ENCODE assay signal across 29 cellular contexts in the genomic region with DNA sequence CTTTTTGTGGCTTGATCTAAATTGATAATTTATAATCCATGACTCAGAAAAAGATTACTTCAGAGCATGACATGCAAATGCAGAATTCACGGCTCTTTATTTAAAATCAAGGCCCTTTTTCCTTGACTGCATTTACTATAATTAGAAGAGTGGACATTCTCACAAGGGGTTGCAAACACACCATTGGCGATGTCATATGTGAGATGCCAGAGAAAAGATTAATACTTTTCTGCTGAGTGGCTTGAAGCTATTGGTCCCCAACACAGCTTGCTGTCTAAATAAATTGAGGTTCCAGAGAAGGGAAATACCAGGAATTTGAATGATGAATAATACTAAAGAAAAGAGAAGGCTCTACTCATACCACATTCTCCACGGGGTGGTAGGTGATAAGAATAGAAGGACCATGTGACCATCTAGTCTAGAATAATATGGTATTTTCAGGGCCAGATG.
DNase-seq lines count a peak whose midpoint lies in the region; ATAC-seq and TF ChIP-seq lines count a peak whose summit lies in the region.
"Had no signal": no experiment of that assay in that cellular context is flagged by ENCODE, and none has a peak within 500 bp of the region (broad histone marks: within the 10 kb centered on the region; RNA-seq: fewer than 3 reads in every experiment).

No MANE protein-coding gene starts in this region.

- no peaks in the 10 kb centered on the region for H3K27me3 Mint-ChIP-seq in progenitor cell of endocrine pancreas
- H3K27me3 Mint-ChIP-seq: activated T-helper 17 cell treated with anti-CD3 and anti-CD28 coated beads, Interleukin-2, amount 50 U/mL, for 72 hours had no signal

- CTCF ChIA-PET in SK-N-SH (lab: Yijun Ruan, JAX): interaction anchor here (2.0 kb wide), 1 partner anchor 12 kb away, joined by 7 read pairs; no protein-coding TSS in a partner anchor

- no peak overlapping the region for H2AFZ ChIP-seq in SK-N-SH (ENCODE audit: low read depth)

- 26% methylated on average over 3 of the region's 3 CpGs for WGBS in SK-N-SH (ENCODE audit: low lambda C conversion rate)
- WGBS in transverse colon (ENCODE audit: low coverage in 1 of 2), 2 donors: 46 to 58% methylated on average over 3 of the region's 3 CpGs

- H3K27me3 ChIP-seq in SK-N-SH (ENCODE audit: insufficient read depth): no peaks in the 10 kb centered on the region
- no peaks in the 10 kb centered on the region for H3K27me3 ChIP-seq in transverse colon
- H3K27me3 ChIP-seq: ascending aorta, testis had no signal

- H3K9me2 ChIP-seq in SK-N-SH: no peaks in the 10 kb centered on the region

- ATAC-seq in stimulated activated effector memory CD8-positive, alpha-beta T cell treated with anti-CD3 and anti-CD28 coated beads, Interleukin-12 subunit alpha, Interleukin-12 subunit beta, amount 100 ng/mL, for 72 hours: peak; percentile 64
- ATAC-seq: activated naive CD4-positive, alpha-beta T cell treated with anti-CD3 and anti-CD28 coated beads, Interleukin-2, amount 50 U/mL, for 72 hours; activated T-helper 17 cell treated with anti-CD3 and anti-CD28 coated beads, Interleukin-2, amount 50 U/mL, for 72 hours; HepG2; natural killer cell; right cardiac atrium had no signal

- in situ Hi-C loops in transverse colon (cut with MboI; ENCODE audit: low pct_ligation_motif_present in 1 of 4, low pct_unique_long_range_greater_than_20kb in 1 of 4, low sequenced_read_pairs in 3 of 4): no loop called here

- TF ChIP-seq CTCF in SK-N-SH (IDR thresholded peaks at IDR 0.05): no peak
- no peak for TF ChIP-seq CTCF in transverse colon (IDR thresholded peaks at IDR 0.05)
- no peak for TF ChIP-seq CTCF in progenitor cell of endocrine pancreas (IDR thresholded peaks at IDR 0.05; ENCODE audit: unreplicated experiment)

- TF ChIP-seq POLR2A in transverse colon (IDR thresholded peaks at IDR 0.05): no peak

- no peak overlapping the region for H3K9ac ChIP-seq in SK-N-SH

- peak in 1 of 2 experiments; percentile 12; a peak in 1 of 4 replicates for TF ChIP-seq EP300 in SK-N-SH (IDR thresholded peaks at IDR 0.05; ENCODE audit: borderline replicate concordance in 1 of 2, low read depth in 1 of 2, low read length in 1 of 2)
- TF ChIP-seq EP300 in transverse colon (IDR thresholded peaks at IDR 0.05; ENCODE audit: low read depth): no peak

- H3K79me2 ChIP-seq in SK-N-SH (ENCODE audit: insufficient read depth): no peaks in the 10 kb centered on the region

- H3K9me3 Mint-ChIP-seq in stimulated activated effector memory CD8-positive, alpha-beta T cell treated with anti-CD3 and anti-CD28 coated beads, Interleukin-12 subunit alpha, Interleukin-12 subunit beta, amount 100 ng/mL, for 72 hours: no peaks in the 10 kb centered on the region
- H3K9me3 Mint-ChIP-seq in progenitor cell of endocrine pancreas (ENCODE audit: low read depth): no peaks in the 10 kb centered on the region
- H3K9me3 Mint-ChIP-seq: activated naive CD4-positive, alpha-beta T cell treated with anti-CD3 and anti-CD28 coated beads, Interleukin-2, amount 50 U/mL, for 72 hours; activated T-helper 17 cell treated with anti-CD3 and anti-CD28 coated beads, Interleukin-2, amount 50 U/mL, for 72 hours; CD8-positive, alpha-beta memory T cell; mesothelial cell of epicardium; natural killer cell had no signal

- DNase-seq in GM03348 (ENCODE audit: low spot score) (peak; percentile 7), SK-N-SH (no peak), fibroblast of peridontal ligament (ENCODE audit: extremely low read depth) (peak; percentile 63), transverse colon (no peak), DMS114 treated with DMSO at 0.1 percent for 48 hours (lab: John Stamatoyannopoulos, UW; ENCODE audit: unreplicated experiment) (no peak), progenitor cell of endocrine pancreas (ENCODE audit: low spot score, unreplicated experiment) (no peak)
- DNase-seq in stimulated activated effector memory CD8-positive, alpha-beta T cell treated with anti-CD3 and anti-CD28 coated beads, Interleukin-12 subunit alpha, Interleukin-12 subunit beta, amount 100 ng/mL, for 72 hours (ENCODE audit: low spot score in 2 of 2): no peak
- DNase-seq: activated CD4-positive, alpha-beta T cell treated with anti-CD3 and anti-CD28 coated beads, Interleukin-2, amount 50 U/mL, for 1 hour; activated CD8-positive, alpha-beta memory T cell treated with anti-CD3 and anti-CD28 coated beads, Interleukin-2, amount 50 U/mL, for 48 hours; CD8-positive, alpha-beta memory T cell; foreskin melanocyte; HCEC 1CT; left ventricle myocardium inferior; natural killer cell; NCI-H1092; NCI-H2029; NCI-H345; NCI-H748 treated with DMSO at 0.1 percent for 48 hours; right cardiac atrium; RPMI8226; stimulated activated CD4-positive, alpha-beta T cell treated with anti-CD3 and anti-CD28 coated beads, Interleukin-4, amount 100 ng/mL, for 4 hours; stimulated activated naive CD4-positive, alpha-beta T cell treated with Interleukin-2 at 50 U/mL for 16 hours; testis had no signal

- no peaks in the 10 kb centered on the region for H3K36me3 Mint-ChIP-seq in stimulated activated effector memory CD8-positive, alpha-beta T cell treated with anti-CD3 and anti-CD28 coated beads, Interleukin-12 subunit alpha, Interleukin-12 subunit beta, amount 100 ng/mL, for 72 hours
- H3K36me3 Mint-ChIP-seq in progenitor cell of endocrine pancreas (ENCODE audit: insufficient read depth): no peaks in the 10 kb centered on the region
- H3K36me3 Mint-ChIP-seq: activated naive CD4-positive, alpha-beta T cell treated with anti-CD3 and anti-CD28 coated beads, Interleukin-2, amount 50 U/mL, for 72 hours; CD8-positive, alpha-beta memory T cell; mesothelial cell of epicardium; natural killer cell had no signal

- no peaks in the 10 kb centered on the region for H3K4me1 Mint-ChIP-seq in stimulated activated effector memory CD8-positive, alpha-beta T cell treated with anti-CD3 and anti-CD28 coated beads, Interleukin-12 subunit alpha, Interleukin-12 subunit beta, amount 100 ng/mL, for 72 hours
- peaks cover 11% of the 10 kb centered on the region for H3K4me1 Mint-ChIP-seq in progenitor cell of endocrine pancreas (ENCODE audit: low read depth)
- H3K4me1 Mint-ChIP-seq: activated T-helper 17 cell treated with anti-CD3 and anti-CD28 coated beads, Interleukin-2, amount 50 U/mL, for 72 hours; CD8-positive, alpha-beta memory T cell; natural killer cell had no signal

- intact Hi-C loops in transverse colon (cut with DNase I; ENCODE audit: low total_unique reads): no loop called here

- peaks cover 7% of the 10 kb centered on the region for H3F3A ChIP-seq in SK-N-SH (replicated peaks; ENCODE audit: insufficient read depth)

- H4K20me1 ChIP-seq in SK-N-SH (ENCODE audit: insufficient read depth): no peaks in the 10 kb centered on the region

- POLR2A ChIA-PET in SK-N-SH (lab: Yijun Ruan, JAX): no interaction called here

- peak overlapping the region in 1 of 2 experiments; percentile 11; a peak in 1 of 4 replicates for H3K27ac ChIP-seq in SK-N-SH (ENCODE audit: low read depth in 2 of 2, low read length in 1 of 2)
- H3K27ac ChIP-seq in transverse colon: no peak overlapping the region
- H3K27ac ChIP-seq: ascending aorta, left ventricle myocardium inferior, testis, VCaP had no signal

- no peak overlapping the region for H3K27ac Mint-ChIP-seq in stimulated activated effector memory CD8-positive, alpha-beta T cell treated with anti-CD3 and anti-CD28 coated beads, Interleukin-12 subunit alpha, Interleukin-12 subunit beta, amount 100 ng/mL, for 72 hours
- H3K27ac Mint-ChIP-seq in progenitor cell of endocrine pancreas: no peak overlapping the region
- H3K27ac Mint-ChIP-seq: activated naive CD4-positive, alpha-beta T cell treated with anti-CD3 and anti-CD28 coated beads, Interleukin-2, amount 50 U/mL, for 72 hours; activated T-helper 17 cell treated with anti-CD3 and anti-CD28 coated beads, Interleukin-2, amount 50 U/mL, for 72 hours; CD8-positive, alpha-beta memory T cell; mesothelial cell of epicardium; natural killer cell had no signal

- H3K4me3 Mint-ChIP-seq in stimulated activated effector memory CD8-positive, alpha-beta T cell treated with anti-CD3 and anti-CD28 coated beads, Interleukin-12 subunit alpha, Interleukin-12 subunit beta, amount 100 ng/mL, for 72 hours: no peak overlapping the region
- H3K4me3 Mint-ChIP-seq in progenitor cell of endocrine pancreas (ENCODE audit: low read depth): no peak overlapping the region
- H3K4me3 Mint-ChIP-seq: activated T-helper 17 cell treated with anti-CD3 and anti-CD28 coated beads, Interleukin-2, amount 50 U/mL, for 72 hours; CD8-positive, alpha-beta memory T cell; mesothelial cell of epicardium; natural killer cell had no signal

- no peak for TF ChIP-seq RAD21 in SK-N-SH (IDR thresholded peaks at IDR 0.05; ENCODE audit: low read length)

- no peak overlapping the region for H3K4me2 ChIP-seq in SK-N-SH

- H3K4me1 ChIP-seq in SK-N-SH (ENCODE audit: control insufficient read depth in 1 of 2, insufficient read depth in 2 of 2, low read depth in 1 of 2, low read length in 1 of 2) (peaks cover 0 to 10% of the 10 kb centered on the region in 2 experiments; a peak in 2 of 4 replicates), transverse colon (no peaks in the 10 kb centered on the region)
- H3K4me1 ChIP-seq: ascending aorta, left ventricle myocardium inferior, testis had no signal

- H3K4me3 ChIP-seq in SK-N-SH (ENCODE audit: low read depth in 2 of 2, low read length in 1 of 2) (no peak overlapping the region), transverse colon (no peak overlapping the region)
- H3K4me3 ChIP-seq: ascending aorta, left ventricle myocardium inferior, testis had no signal

- H3K9me3 ChIP-seq in SK-N-SH (no peaks in the 10 kb centered on the region), transverse colon (no peaks in the 10 kb centered on the region)
- H3K9me3 ChIP-seq: ascending aorta, left ventricle myocardium inferior, testis had no signal

- H3K36me3 ChIP-seq in SK-N-SH (replicated peaks in 1 of 2; ENCODE audit: control insufficient read depth in 1 of 2, insufficient read depth in 2 of 2, low read length in 1 of 2): no peaks in the 10 kb centered on the region
- no peaks in the 10 kb centered on the region for H3K36me3 ChIP-seq in transverse colon
- H3K36me3 ChIP-seq: ascending aorta, left ventricle myocardium inferior had no signal

TF ChIP-seq in SK-N-SH, 30 proteins besides CTCF, POLR2A, EP300 and RAD21 (continues in another document):
- no peak for TF ChIP-seq SIN3A (IDR thresholded peaks at IDR 0.05; ENCODE audit: borderline replicate concordance, low read depth, low read length)
- 0 out of 2 replicates have a peak, but pooled peaks have one; percentile 8 for TF ChIP-seq FOSL2 (IDR thresholded peaks at IDR 0.05; ENCODE audit: borderline replicate concordance, low read depth)
- 0 out of 2 replicates have a peak, but pooled peaks have one; percentile 29 for TF ChIP-seq TCF12 (IDR thresholded peaks at IDR 0.05)
- TF ChIP-seq RCOR1 (IDR thresholded peaks at IDR 0.05; ENCODE audit: low read length): no peak

Comparison
In these comparisons a context has a peak if more than half of its experiments do, and no peak if none do; other contexts are left out.
1. DNase-seq: peak in GM03348 (single experiment) and fibroblast of peridontal ligament (single experiment); none in SK-N-SH (single experiment), stimulated activated effector memory CD8-positive, alpha-beta T cell treated with anti-CD3 and anti-CD28 coated beads, Interleukin-12 subunit alpha, Interleukin-12 subunit beta, amount 100 ng/mL, for 72 hours (0 of 2), transverse colon (single experiment), DMS114 treated with DMSO at 0.1 percent for 48 hours (single experiment) and progenitor cell of endocrine pancreas (single experiment).